In genomic region chr6:126252154-126252553, GRCh38 we compare ENCODE assay signal across 22 cellular contexts.
DNase-seq lines count a peak whose midpoint lies in the region; ATAC-seq and TF ChIP-seq lines count a peak whose summit lies in the region.
"Had no signal": no experiment of that assay in that cellular context is flagged by ENCODE, and none has a peak within 500 bp of the region (broad histone marks: within the 10 kb centered on the region; RNA-seq: fewer than 3 reads in every experiment).

No MANE protein-coding gene starts in this region.

- no peaks in the 10 kb centered on the region for H3K27me3 Mint-ChIP-seq in activated CD4-positive, alpha-beta memory T cell treated with anti-CD3 and anti-CD28 coated beads for 36 hours
- no peaks in the 10 kb centered on the region for H3K27me3 Mint-ChIP-seq in activated CD8-positive, alpha-beta memory T cell treated with anti-CD3 and anti-CD28 coated beads, Interleukin-2, amount 10 ng/mL, durations not matched to agents 7 days and 5 days
- H3K27me3 Mint-ChIP-seq: activated CD4-positive, alpha-beta T cell treated with anti-CD3 and anti-CD28 coated beads, Interleukin-2, amount 10 ng/mL, durations not matched to agents 24 days and 14 days; naive B cell had no signal

- no peaks in the 10 kb centered on the region for H3K36me3 ChIP-seq in H7 (replicated peaks; ENCODE audit: control insufficient read depth, insufficient read depth, low read length)
- H3K36me3 ChIP-seq: heart right ventricle, uterus had no signal

- CTCF ChIA-PET in activated CD4-positive, alpha-beta memory T cell treated with anti-CD3 and anti-CD28 coated beads for 36 hours (lab: Charles Lee): no interaction called here
- CTCF ChIA-PET in activated CD8-positive, alpha-beta memory T cell treated with anti-CD3 and anti-CD28 coated beads, Interleukin-2, amount 10 ng/mL, durations not matched to agents 7 days and 5 days (lab: Charles Lee): no interaction called here

- no peaks in the 10 kb centered on the region for H3K4me1 Mint-ChIP-seq in activated CD4-positive, alpha-beta memory T cell treated with anti-CD3 and anti-CD28 coated beads for 36 hours (ENCODE audit: low read depth)
- no peaks in the 10 kb centered on the region for H3K4me1 Mint-ChIP-seq in activated CD8-positive, alpha-beta memory T cell treated with anti-CD3 and anti-CD28 coated beads, Interleukin-2, amount 10 ng/mL, durations not matched to agents 7 days and 5 days
- H3K4me1 Mint-ChIP-seq: activated CD4-positive, alpha-beta T cell treated with anti-CD3 and anti-CD28 coated beads, Interleukin-2, amount 10 ng/mL, durations not matched to agents 24 days and 14 days; naive B cell had no signal

- H3K27me3 ChIP-seq in H7 (ENCODE audit: control insufficient read depth, insufficient read depth, low read length): no peaks in the 10 kb centered on the region
- H3K27me3 ChIP-seq: heart right ventricle, uterus had no signal

- peaks cover under 1% of the 10 kb centered on the region for H3K36me3 Mint-ChIP-seq in activated CD4-positive, alpha-beta memory T cell treated with anti-CD3 and anti-CD28 coated beads for 36 hours
- no peaks in the 10 kb centered on the region for H3K36me3 Mint-ChIP-seq in activated CD8-positive, alpha-beta memory T cell treated with anti-CD3 and anti-CD28 coated beads, Interleukin-2, amount 10 ng/mL, durations not matched to agents 7 days and 5 days
- H3K36me3 Mint-ChIP-seq: naive B cell had no signal

- peak; percentile 26 for DNase-seq in H7
- DNase-seq in OCI-M1 (lab: John Stamatoyannopoulos, UW): peak; percentile 19
- DNase-seq in islet precursor cell: peak; percentile 58
- no peak for DNase-seq in activated CD4-positive, alpha-beta memory T cell treated with anti-CD3 and anti-CD28 coated beads for 36 hours
- no peak for DNase-seq in activated CD8-positive, alpha-beta memory T cell treated with anti-CD3 and anti-CD28 coated beads, Interleukin-2, amount 10 ng/mL, durations not matched to agents 7 days and 5 days
- DNase-seq in SHP77 (lab: John Stamatoyannopoulos, UW): no peak
- DNase-seq in stimulated activated CD4-positive, alpha-beta T cell treated with anti-CD3 and anti-CD28 coated beads, Interleukin-2, amount 100 ng/mL, for 24 hours: no peak
- DNase-seq: activated CD4-positive, alpha-beta T cell treated with anti-CD3 and anti-CD28 coated beads, Interleukin-2, amount 10 ng/mL, durations not matched to agents 24 days and 14 days; activated CD8-positive, alpha-beta memory T cell treated with anti-CD3 and anti-CD28 coated beads, Interleukin-2, amount 50 U/mL, for 48 hours; activated gamma-delta T cell treated with Interleukin-2 at 50 U/mL for 16 hours; amygdala; caudate nucleus; effector memory CD4-positive, alpha-beta T cell; heart right ventricle; naive B cell; NCI-H1092; stimulated activated CD4-positive, alpha-beta T cell treated with anti-CD3 and anti-CD28 coated beads, Interleukin-4, amount 100 ng/mL, for 4 hours; substantia nigra; T1000; uterus had no signal

- intact Hi-C loops in activated CD4-positive, alpha-beta memory T cell treated with anti-CD3 and anti-CD28 coated beads for 36 hours (cut with micrococcal nuclease): no loop called here

- no peak for ATAC-seq in activated CD8-positive, alpha-beta memory T cell treated with anti-CD3 and anti-CD28 coated beads, Interleukin-2, amount 10 ng/mL, durations not matched to agents 7 days and 5 days
- ATAC-seq: heart right ventricle, SK-N-SH treated with all-trans-retinoic acid at 6 μM for 48 hours had no signal

- POLR2A ChIA-PET in activated CD4-positive, alpha-beta memory T cell treated with anti-CD3 and anti-CD28 coated beads for 36 hours (lab: Charles Lee): no interaction called here

- TF ChIP-seq CTCF in GM12872 (IDR thresholded peaks at IDR 0.05; ENCODE audit: insufficient read depth, low read depth, low read length): peak; percentile 25; the same call in 1 of the 3 replicates

- H3K9me3 Mint-ChIP-seq in activated CD4-positive, alpha-beta memory T cell treated with anti-CD3 and anti-CD28 coated beads for 36 hours: peaks cover 2% of the 10 kb centered on the region
- no peaks in the 10 kb centered on the region for H3K9me3 Mint-ChIP-seq in activated CD8-positive, alpha-beta memory T cell treated with anti-CD3 and anti-CD28 coated beads, Interleukin-2, amount 10 ng/mL, durations not matched to agents 7 days and 5 days (ENCODE audit: low read depth)
- H3K9me3 Mint-ChIP-seq: activated CD4-positive, alpha-beta T cell treated with anti-CD3 and anti-CD28 coated beads, Interleukin-2, amount 10 ng/mL, durations not matched to agents 24 days and 14 days had no signal

- H3K27ac Mint-ChIP-seq in activated CD4-positive, alpha-beta memory T cell treated with anti-CD3 and anti-CD28 coated beads for 36 hours: no peak overlapping the region
- no peak overlapping the region for H3K27ac Mint-ChIP-seq in activated CD8-positive, alpha-beta memory T cell treated with anti-CD3 and anti-CD28 coated beads, Interleukin-2, amount 10 ng/mL, durations not matched to agents 7 days and 5 days
- H3K27ac Mint-ChIP-seq: activated CD4-positive, alpha-beta T cell treated with anti-CD3 and anti-CD28 coated beads, Interleukin-2, amount 10 ng/mL, durations not matched to agents 24 days and 14 days had no signal

- no peak overlapping the region for H3K4me3 Mint-ChIP-seq in activated CD4-positive, alpha-beta memory T cell treated with anti-CD3 and anti-CD28 coated beads for 36 hours
- H3K4me3 Mint-ChIP-seq in activated CD8-positive, alpha-beta memory T cell treated with anti-CD3 and anti-CD28 coated beads, Interleukin-2, amount 10 ng/mL, durations not matched to agents 7 days and 5 days: no peak overlapping the region
- H3K4me3 Mint-ChIP-seq: activated CD4-positive, alpha-beta T cell treated with anti-CD3 and anti-CD28 coated beads, Interleukin-2, amount 10 ng/mL, durations not matched to agents 24 days and 14 days; naive B cell had no signal

- no peak overlapping the region for H3K4me3 ChIP-seq in H7 (ENCODE audit: insufficient read depth, low read depth, low read length)
- H3K4me3 ChIP-seq: heart right ventricle, uterus had no signal

Comparison
In these comparisons a context has a peak if more than half of its experiments do, and no peak if none do; other contexts are left out.
1. DNase-seq: peak in H7 (single experiment), OCI-M1 (single experiment) and islet precursor cell (single experiment); none in activated CD4-positive, alpha-beta memory T cell treated with anti-CD3 and anti-CD28 coated beads for 36 hours (single experiment), activated CD8-positive, alpha-beta memory T cell treated with anti-CD3 and anti-CD28 coated beads, Interleukin-2, amount 10 ng/mL, durations not matched to agents 7 days and 5 days (single experiment), SHP77 (0 of 2) and stimulated activated CD4-positive, alpha-beta T cell treated with anti-CD3 and anti-CD28 coated beads, Interleukin-2, amount 100 ng/mL, for 24 hours (0 of 2).